26 cellular contexts compared by ENCODE assay signal in genomic region chr17:65225061-65225460, GRCh38.
DNase-seq lines count a peak whose midpoint lies in the region; ATAC-seq, FAIRE-seq and TF ChIP-seq lines count a peak whose summit lies in the region.
"Had no signal": no experiment of that assay in that cellular context is flagged by ENCODE, and none has a peak within 500 bp of the region (broad histone marks: within the 10 kb centered on the region; RNA-seq: fewer than 3 reads in every experiment).

No MANE protein-coding gene starts in this region.

- H3K4ac ChIP-seq in H1 (replicated peaks; ENCODE audit: insufficient read length, low read depth, low read length) = no peak overlapping the region

- no peak overlapping the region for H2BK120ac ChIP-seq in H1 (replicated peaks; ENCODE audit: low read depth, low read length)

- H3K27ac Mint-ChIP-seq in natural killer cell treated with Interleukin-12 subunit alpha and Interleukin-12 subunit beta and Interleukin-15 and Interleukin-18, amount 100 ng/mL, for 72 hours = no peak overlapping the region
- no peak overlapping the region for H3K27ac Mint-ChIP-seq in natural killer cell
- no peak overlapping the region for H3K27ac Mint-ChIP-seq in activated T-cell treated with anti-CD3 and anti-CD28 coated beads, Interleukin-2, amount 50 U/mL, for 72 hours
- H3K27ac Mint-ChIP-seq: B cell; CD14-positive monocyte; CD4-positive, alpha-beta memory T cell; CD4-positive, CD25-positive, alpha-beta regulatory T cell had no signal

- H4K20me1 ChIP-seq in H1 (replicated peaks in 1 of 2; ENCODE audit: control insufficient read depth in 1 of 2, insufficient read depth in 2 of 2, low read length in 2 of 2) = no peaks in the 10 kb centered on the region

- no peak overlapping the region for H2BK20ac ChIP-seq in H1 (ENCODE audit: low read length)

- FAIRE-seq in H1 (lab: Jason Lieb, UNC) (no peak), urothelium cell line (lab: Jason Lieb, UNC) (peak; percentile 23)
- FAIRE-seq: A549, GM12878, GM12892, GM18507 had no signal

- no peak overlapping the region for H3K23ac ChIP-seq in H1 (ENCODE audit: insufficient read length)

- no peak overlapping the region for H3K4me3 Mint-ChIP-seq in natural killer cell treated with Interleukin-12 subunit alpha and Interleukin-12 subunit beta and Interleukin-15 and Interleukin-18, amount 100 ng/mL, for 72 hours
- no peak overlapping the region for H3K4me3 Mint-ChIP-seq in natural killer cell
- no peak overlapping the region for H3K4me3 Mint-ChIP-seq in activated T-cell treated with anti-CD3 and anti-CD28 coated beads, Interleukin-2, amount 50 U/mL, for 72 hours
- H3K4me3 Mint-ChIP-seq: B cell; CD4-positive, alpha-beta memory T cell; CD4-positive, CD25-positive, alpha-beta regulatory T cell; CD8-positive, alpha-beta memory T cell had no signal

- CTCF ChIA-PET in H1 (lab: Charles Lee; ENCODE audit: partially characterized antibody) = no interaction called here

- intact Hi-C loops in natural killer cell (cut with micrococcal nuclease) = no loop called here

- no peak overlapping the region for H3K9ac ChIP-seq in H1 (replicated peaks in 1 of 4; ENCODE audit: extremely low read depth in 1 of 4, low read depth in 3 of 4, low read length in 3 of 4)

- no peaks in the 10 kb centered on the region for H3K79me1 ChIP-seq in H1 (ENCODE audit: low read depth, low read length)

- H3K9me3 Mint-ChIP-seq in natural killer cell treated with Interleukin-12 subunit alpha and Interleukin-12 subunit beta and Interleukin-15 and Interleukin-18, amount 100 ng/mL, for 72 hours = no peaks in the 10 kb centered on the region
- H3K9me3 Mint-ChIP-seq in natural killer cell = no peaks in the 10 kb centered on the region
- peaks cover 0 to under 1% of the 10 kb centered on the region in 2 donors for H3K9me3 Mint-ChIP-seq in activated T-cell treated with anti-CD3 and anti-CD28 coated beads, Interleukin-2, amount 50 U/mL, for 72 hours
- H3K9me3 Mint-ChIP-seq: CD4-positive, alpha-beta memory T cell; CD8-positive, alpha-beta memory T cell had no signal

- no peak for TF ChIP-seq POLR2A in H1 (IDR thresholded peaks at IDR 0.05; ENCODE audit: control extremely low read depth in 1 of 2, low read depth in 2 of 2, low read length in 2 of 2)

- no peaks in the 10 kb centered on the region for H3K36me3 Mint-ChIP-seq in natural killer cell treated with Interleukin-12 subunit alpha and Interleukin-12 subunit beta and Interleukin-15 and Interleukin-18, amount 100 ng/mL, for 72 hours
- no peaks in the 10 kb centered on the region for H3K36me3 Mint-ChIP-seq in natural killer cell
- H3K36me3 Mint-ChIP-seq in activated T-cell treated with anti-CD3 and anti-CD28 coated beads, Interleukin-2, amount 50 U/mL, for 72 hours (ENCODE audit: insufficient read depth in 2 of 2) = no peaks in the 10 kb centered on the region
- H3K36me3 Mint-ChIP-seq: CD14-positive monocyte; CD4-positive, alpha-beta memory T cell; CD4-positive, CD25-positive, alpha-beta regulatory T cell; CD8-positive, alpha-beta memory T cell had no signal

- H3K27ac ChIP-seq in H1 (ENCODE audit: low read depth, low read length) = no peak overlapping the region
- H3K27ac ChIP-seq: 22Rv1, A549 had no signal

- no peak overlapping the region for H2BK15ac ChIP-seq in H1 (ENCODE audit: low read length)

- H3K18ac ChIP-seq in H1 (ENCODE audit: extremely low read depth, low read length) = no peak overlapping the region

- H4K91ac ChIP-seq in H1 (replicated peaks; ENCODE audit: insufficient read length, low read length) = no peak overlapping the region

- TF ChIP-seq CTCF in natural killer cell (IDR thresholded peaks at IDR 0.05) (no peak), H1 (IDR thresholded peaks at IDR 0.05; ENCODE audit: control extremely low read depth in 1 of 3, insufficient read depth in 1 of 3, low read depth in 1 of 3, low read length in 3 of 3) (no peak)

- no peak overlapping the region for H3K14ac ChIP-seq in H1 (ENCODE audit: insufficient read length)

- H3K4me1 Mint-ChIP-seq in natural killer cell treated with Interleukin-12 subunit alpha and Interleukin-12 subunit beta and Interleukin-15 and Interleukin-18, amount 100 ng/mL, for 72 hours (ENCODE audit: low read depth in 2 of 2) = peaks cover 23 to 24% of the 10 kb centered on the region in 2 donors
- H3K4me1 Mint-ChIP-seq in natural killer cell = peaks cover 24 to 29% of the 10 kb centered on the region in 2 donors
- H3K4me1 Mint-ChIP-seq in activated T-cell treated with anti-CD3 and anti-CD28 coated beads, Interleukin-2, amount 50 U/mL, for 72 hours (ENCODE audit: low read depth) = peaks cover 33% of the 10 kb centered on the region

- H4K8ac ChIP-seq in H1 (ENCODE audit: extremely low read depth, insufficient read depth, low read length) = peak overlapping the region; percentile 31; the same call in 1 of the 2 replicates

- H3K36me3 ChIP-seq in H1 (ENCODE audit: control insufficient read depth in 2 of 4, insufficient read depth in 4 of 4, low read length in 3 of 4) = no peaks in the 10 kb centered on the region

- H4K5ac ChIP-seq in H1 (ENCODE audit: insufficient read length, low read depth, low read length) = no peak overlapping the region

- no peaks in the 10 kb centered on the region for H3K27me3 ChIP-seq in H1 (replicated peaks in 1 of 4; ENCODE audit: control insufficient read depth in 3 of 4, extremely low read depth in 1 of 4, insufficient read depth in 3 of 4, low read length in 3 of 4)

- H3K9me3 ChIP-seq in H1 (ENCODE audit: insufficient read depth in 2 of 2, low read depth in 1 of 2, low read length in 1 of 2) = no peaks in the 10 kb centered on the region
- H3K9me3 ChIP-seq: A549 had no signal

- no peak overlapping the region for H3K4me2 ChIP-seq in H1 (ENCODE audit: insufficient read depth in 1 of 2, low read depth in 2 of 2, low read length in 2 of 2)
- H3K4me2 ChIP-seq: A549 had no signal

- peaks cover 0 to 3% (median 0%) of the 10 kb centered on the region in 4 experiments; a peak in 1 of 7 replicates for H3K4me1 ChIP-seq in H1 (replicated peaks in 1 of 4; ENCODE audit: control insufficient read depth in 3 of 4, insufficient read depth in 4 of 4, low read length in 3 of 4)

- H3K79me2 ChIP-seq in H1 (ENCODE audit: control insufficient read depth in 1 of 2, insufficient read depth in 2 of 2, low read length in 2 of 2) = no peaks in the 10 kb centered on the region

- H3K27me3 Mint-ChIP-seq in natural killer cell treated with Interleukin-12 subunit alpha and Interleukin-12 subunit beta and Interleukin-15 and Interleukin-18, amount 100 ng/mL, for 72 hours = peaks cover 0 to 3% of the 10 kb centered on the region in 2 donors
- no peaks in the 10 kb centered on the region for H3K27me3 Mint-ChIP-seq in natural killer cell (ENCODE audit: low read depth in 2 of 2)
- peaks cover 30% of the 10 kb centered on the region for H3K27me3 Mint-ChIP-seq in activated T-cell treated with anti-CD3 and anti-CD28 coated beads, Interleukin-2, amount 50 U/mL, for 72 hours (ENCODE audit: low read depth)
- H3K27me3 Mint-ChIP-seq: CD4-positive, alpha-beta memory T cell; CD8-positive, alpha-beta memory T cell had no signal

- no peak overlapping the region for H2AFZ ChIP-seq in H1 (ENCODE audit: low read length)

- no peaks in the 10 kb centered on the region for H3K23me2 ChIP-seq in H1 (ENCODE audit: low read depth, low read length)

- H3K56ac ChIP-seq in H1 (replicated peaks; ENCODE audit: insufficient read length, low read depth, low read length) = no peak overlapping the region

- 89% methylated on average over 15 of the region's 18 CpGs; no CpG with 5 or more reads in 1 of the 2 experiments for WGBS in H1 (ENCODE audit: extremely low coverage in 1 of 2, insufficient coverage in 1 of 2, insufficient read length in 1 of 2, insufficient replicate concordance in 2 of 2, low coverage in 1 of 2, low lambda C conversion rate in 2 of 2, missing lambda C conversion rate in 1 of 2), 2 experiments

- no peak for ATAC-seq in natural killer cell treated with Interleukin-12 subunit alpha and Interleukin-12 subunit beta and Interleukin-15 and Interleukin-18, amount 100 ng/mL, for 72 hours
- ATAC-seq in natural killer cell = no peak
- ATAC-seq in activated T-cell treated with anti-CD3 and anti-CD28 coated beads, Interleukin-2, amount 50 U/mL, for 72 hours (replicated peaks in 1 of 2) = no peak
- ATAC-seq: A549, GM12878 had no signal

- H2BK5ac ChIP-seq in H1 (ENCODE audit: low read depth, low read length) = no peak overlapping the region

- no peak for TF ChIP-seq EP300 in H1 (IDR thresholded peaks at IDR 0.05; ENCODE audit: borderline replicate concordance in 1 of 2, low read depth in 2 of 2, low read length in 2 of 2)

- H3K4me3 ChIP-seq in H1 (ENCODE audit: extremely low read depth in 1 of 4, insufficient read depth in 2 of 4, low read depth in 3 of 4, low read length in 4 of 4) = no peak overlapping the region
- H3K4me3 ChIP-seq: A549, GM12878 had no signal

- H2AK5ac ChIP-seq in H1 (ENCODE audit: low read depth, low read length) = no peak overlapping the region

- DNase-seq in natural killer cell treated with Interleukin-12 subunit alpha and Interleukin-12 subunit beta and Interleukin-15 and Interleukin-18, amount 100 ng/mL, for 72 hours (ENCODE audit: low spot score) = peak; percentile 50
- DNase-seq in natural killer cell (no peak), H1 (ENCODE audit: low read depth in 1 of 2, low spot score in 2 of 2) (no peak), urothelium cell line (ENCODE audit: low spot score) (no peak), middle frontal gyrus (ENCODE audit: extremely low spot score, low spot score) (no peak)
- DNase-seq in activated T-cell treated with anti-CD3 and anti-CD28 coated beads, Interleukin-2, amount 50 U/mL, for 72 hours = no peak
- DNase-seq: AML-193; C1 segment of cervical spinal cord; CD4-positive, alpha-beta memory T cell; CD4-positive, CD25-positive, alpha-beta regulatory T cell; CD8-positive, alpha-beta memory T cell; COR-L47; DMS 273 treated with DMSO at 0.1 percent for 48 hours; DMS153; DMS53; DMS79; DND-41; EL; GDM1 had no signal

- POLR2A ChIA-PET in H1 (lab: Charles Lee; ENCODE audit: partially characterized antibody) = no interaction called here

- H2BK12ac ChIP-seq in H1 (ENCODE audit: low read depth, low read length) = no peak overlapping the region

- no peak for TF ChIP-seq RAD21 in H1 (IDR thresholded peaks at IDR 0.05 in 1 of 2, conservative IDR thresholded peaks at IDR 0.05 in 1 of 2; ENCODE audit: low read depth in 2 of 2, low read length in 2 of 2)

TF ChIP-seq in H1, 55 proteins besides CTCF, POLR2A, EP300 and RAD21 (continues in another document):
- TF ChIP-seq TCF12 (IDR thresholded peaks at IDR 0.05; ENCODE audit: low read depth, low read length) (no peak), SIRT6 (IDR thresholded peaks at IDR 0.05; ENCODE audit: low read length) (no peak), BCL11A (IDR thresholded peaks at IDR 0.05; ENCODE audit: low read depth in 2 of 2, low read length in 2 of 2) (no peak), TAF7 (optimal IDR thresholded peaks at IDR 0.05; ENCODE audit: borderline replicate concordance, low read depth, low read length) (no peak), SIN3A (conservative IDR thresholded peaks at IDR 0.05 in 1 of 2, IDR thresholded peaks at IDR 0.05 in 1 of 2; ENCODE audit: low read depth in 1 of 2, low read length in 2 of 2) (no peak)
